ENCODE assay signal across 28 cellular contexts in genomic region chr3:126459763-126460127, GRCh38. TPM values are rescaled to one million over a fixed set of nuclear protein-coding genes. Genes with fewer than 3 reads are reported as not detected.
"Had no signal": no experiment of that assay in that cellular context is flagged by ENCODE, and none has a peak within 500 bp of the region (broad histone marks: within the 10 kb centered on the region; RNA-seq: fewer than 3 reads in every experiment).

No MANE protein-coding gene starts in this region.

- H3K4me1 ChIP-seq: colonic mucosa, prostate gland, vagina had no signal

- H3K27me3 ChIP-seq: colonic mucosa, dorsolateral prefrontal cortex, esophagus muscularis mucosa, gastroesophageal sphincter, right atrium auricular region, stomach, testis, vagina had no signal

- H3K9me3 ChIP-seq: colonic mucosa, esophagus muscularis mucosa, gastroesophageal sphincter, prostate gland, right atrium auricular region, stomach, testis, vagina had no signal

- ATAC-seq: activated CD8-positive, alpha-beta T cell treated with anti-CD3 and anti-CD28 coated beads, Interleukin-2, amount 10 ng/mL, durations not matched to agents 7 days and 5 days; activated T-helper 17 cell treated with anti-CD3 and anti-CD28 coated beads, Interleukin-2, amount 50 U/mL, for 72 hours; effector memory CD8-positive, alpha-beta T cell; gastroesophageal sphincter; stimulated activated memory B cell treated with anti-CD40 and anti-IgM and Interleukin-4, amounts not matched to agents 10 μg/mL and 1 μg/mL and 100 μg/mL, for 72 hours had no signal

- DNase-seq: activated CD4-positive, alpha-beta T cell treated with anti-CD3 and anti-CD28 coated beads for 1 hour; activated CD4-positive, alpha-beta T cell treated with anti-CD3 and anti-CD28 coated beads, Interleukin-2, amount 50 U/mL, for 1 hour; activated CD8-positive, alpha-beta T cell treated with anti-CD3 and anti-CD28 coated beads, Interleukin-2, amount 10 ng/mL, durations not matched to agents 7 days and 5 days; activated naive CD4-positive, alpha-beta T cell; amniotic stem cell; colonic mucosa; dorsolateral prefrontal cortex; effector memory CD8-positive, alpha-beta T cell; naive B cell; small intestine; stimulated activated CD4-positive, alpha-beta T cell treated with anti-CD3 and anti-CD28 coated beads, Interleukin-2, amount 100 ng/mL, for 24 hours; stomach; T-helper 9 cell; testis; trophoblast cell had no signal

- H3K4me3 ChIP-seq: colonic mucosa, dorsolateral prefrontal cortex, esophagus muscularis mucosa, gastroesophageal sphincter, lung, prostate gland, right atrium auricular region, stomach, testis, vagina had no signal

- H3K27ac ChIP-seq: colonic mucosa, dorsolateral prefrontal cortex, esophagus muscularis mucosa, gastroesophageal sphincter, prostate gland, right atrium auricular region, testis, vagina had no signal

RNA-seq across cellular contexts. Expression of gene UROC1, which starts 57.8 kb away (rescaled TPM):
- total RNA-seq: activated T-helper 17 cell treated with anti-CD3 and anti-CD28 coated beads, Interleukin-2, amount 50 U/mL, for 72 hours; bronchial epithelial cell; colonic mucosa; esophagus muscularis mucosa; gastroesophageal sphincter; mesenteric fat pad; neural crest cell; omental fat pad; right atrium auricular region; stomach; T-helper 1 cell treated with Interleukin-12 subunit alpha and Interleukin-12 subunit beta and Interleukin-4 antibody, amounts not matched to agents 30 ng/mL and 1 ng/mL, for 36 hours; vagina had no signal
